Comparison of ENCODE assay signal across 8 cellular contexts in genomic region chr12:66130267-66131066, GRCh38. TPM values are rescaled to one million over a fixed set of nuclear protein-coding genes. Genes with fewer than 3 reads are reported as not detected.
DNase-seq lines count a peak whose midpoint lies in the region; ATAC-seq and TF ChIP-seq lines count a peak whose summit lies in the region.

Gene LLPH, minus strand, starts transcription at chr12:66130750. Its CDS starts 1,644 bp downstream, at chr12:66129106.

- ATAC-seq in GM21786 (IDR thresholded peaks at IDR 0.05; ENCODE audit: unreplicated experiment) (peak; percentile 97), RWPE2 (ENCODE audit: low read depth) (peak; percentile 90)
- peak; percentile 99 for ATAC-seq in stimulated activated naive CD8-positive, alpha-beta T cell treated with anti-CD3 and anti-CD28 coated beads, Interleukin-15, Interleukin-2, amounts not matched to agents 100 U/mL and 50 U/mL, for 24 hours

- peaks cover 51% of the 10 kb centered on the region for H3K36me3 ChIP-seq in DOHH2 (ENCODE audit: control insufficient read depth, low read length)
- peaks cover 25% of the 10 kb centered on the region; the same call in 1 of the 2 replicates for H3K36me3 ChIP-seq in Karpas-422 (ENCODE audit: insufficient read depth, low read length)
- H3K36me3 ChIP-seq in RWPE2 (ENCODE audit: low read depth), result peaks cover 46% of the 10 kb centered on the region

- DNase-seq in Karpas-422 (peak; percentile 97), RWPE2 (ENCODE audit: low spot score) (peak; percentile 92), fibroblast of the aortic adventitia (ENCODE audit: low read depth) (peak; percentile 82)
- peak; percentile 85 for DNase-seq in activated T-helper 2 cell treated with anti-CD3 and anti-CD28 coated beads, Interferon-gamma antibody, Interleukin-2, Interleukin-4, amounts not matched to agents 10 μg/mL and 5 μg/mL and 100 μg/mL, durations not matched to agents 14 hours and 24 hours and 36 hours (ENCODE audit: low spot score)
- DNase-seq in stimulated activated naive CD8-positive, alpha-beta T cell treated with anti-CD3 and anti-CD28 coated beads, Interleukin-15, Interleukin-2, amounts not matched to agents 100 U/mL and 50 U/mL, for 24 hours, result peak; percentile 89

- peak within 1 kb of the TSS; percentile 95 for H3K27ac Mint-ChIP-seq in activated T-helper 2 cell treated with anti-CD3 and anti-CD28 coated beads, Interferon-gamma antibody, Interleukin-2, Interleukin-4, amounts not matched to agents 10 μg/mL and 5 μg/mL and 100 μg/mL, durations not matched to agents 14 hours and 24 hours and 36 hours
- peak within 1 kb of the TSS; percentile 67 to 93 (median 88) for H3K27ac Mint-ChIP-seq in nephron

- peak within 1 kb of the TSS; percentile 77 for H3K9ac ChIP-seq in Karpas-422 (ENCODE audit: low read length)

- no peak for TF ChIP-seq CTCF in DOHH2 (IDR thresholded peaks at IDR 0.05; ENCODE audit: low read depth, low read length, poor library complexity, severe bottlenecking)
- TF ChIP-seq CTCF in RWPE2 (IDR thresholded peaks at IDR 0.05; ENCODE audit: poor library complexity, severe bottlenecking), result no peak
- TF ChIP-seq CTCF in fibroblast of the aortic adventitia (IDR thresholded peaks at IDR 0.05; ENCODE audit: insufficient read depth, low read length), result no peak
- no peak for TF ChIP-seq CTCF in nephron (IDR thresholded peaks at IDR 0.05; ENCODE audit: unreplicated experiment in 3 of 3)

- peaks cover 35% of the 10 kb centered on the region for H3K4me1 Mint-ChIP-seq in activated T-helper 2 cell treated with anti-CD3 and anti-CD28 coated beads, Interferon-gamma antibody, Interleukin-2, Interleukin-4, amounts not matched to agents 10 μg/mL and 5 μg/mL and 100 μg/mL, durations not matched to agents 14 hours and 24 hours and 36 hours (ENCODE audit: low read depth)
- H3K4me1 Mint-ChIP-seq in nephron, result peaks cover 34% of the 10 kb centered on the region

- no peaks in the 10 kb centered on the region for H3K9me3 Mint-ChIP-seq in activated T-helper 2 cell treated with anti-CD3 and anti-CD28 coated beads, Interferon-gamma antibody, Interleukin-2, Interleukin-4, amounts not matched to agents 10 μg/mL and 5 μg/mL and 100 μg/mL, durations not matched to agents 14 hours and 24 hours and 36 hours
- H3K9me3 Mint-ChIP-seq in nephron, result no peaks in the 10 kb centered on the region

- no peaks in the 10 kb centered on the region for H3K27me3 Mint-ChIP-seq in activated T-helper 2 cell treated with anti-CD3 and anti-CD28 coated beads, Interferon-gamma antibody, Interleukin-2, Interleukin-4, amounts not matched to agents 10 μg/mL and 5 μg/mL and 100 μg/mL, durations not matched to agents 14 hours and 24 hours and 36 hours (ENCODE audit: low read depth)
- H3K27me3 Mint-ChIP-seq in nephron (ENCODE audit: low read depth), result no peaks in the 10 kb centered on the region

- H4K20me1 ChIP-seq in DOHH2 (ENCODE audit: control insufficient read depth, insufficient read depth, low read depth, low read length), result 0 out of 2 replicates have a peak, but pooled peaks cover 3% of the 10 kb centered on the region
- peaks cover 8% of the 10 kb centered on the region; the same call in 1 of the 2 replicates for H4K20me1 ChIP-seq in Karpas-422 (ENCODE audit: insufficient read depth, low read depth, low read length)

- peaks cover 47% of the 10 kb centered on the region for H3K36me3 Mint-ChIP-seq in activated T-helper 2 cell treated with anti-CD3 and anti-CD28 coated beads, Interferon-gamma antibody, Interleukin-2, Interleukin-4, amounts not matched to agents 10 μg/mL and 5 μg/mL and 100 μg/mL, durations not matched to agents 14 hours and 24 hours and 36 hours (ENCODE audit: low read depth)
- peaks cover 58% of the 10 kb centered on the region for H3K36me3 Mint-ChIP-seq in nephron (ENCODE audit: low read depth)

- H3K79me2 ChIP-seq in DOHH2 (ENCODE audit: control insufficient read depth, low read length) (peaks cover 75% of the 10 kb centered on the region), Karpas-422 (ENCODE audit: low read length) (peaks cover 71% of the 10 kb centered on the region)

- H3K4me2 ChIP-seq in DOHH2 (ENCODE audit: low read length), result peak within 1 kb of the TSS; percentile 85
- peak within 1 kb of the TSS; percentile 76 for H3K4me2 ChIP-seq in Karpas-422 (ENCODE audit: low read depth, low read length, poor library complexity, severe bottlenecking)

- H3K4me3 ChIP-seq in DOHH2 (ENCODE audit: low read length) (peak within 1 kb of the TSS; percentile 97), Karpas-422 (ENCODE audit: low read length) (peak within 1 kb of the TSS; percentile 79), RWPE2 (ENCODE audit: severe bottlenecking) (peak within 1 kb of the TSS; percentile 96), fibroblast of the aortic adventitia (ENCODE audit: low read depth, low read length) (peak within 1 kb of the TSS; percentile 99)

- peaks cover 3% of the 10 kb centered on the region; the same call in 1 of the 2 replicates for H3F3A ChIP-seq in DOHH2 (ENCODE audit: control insufficient read depth, insufficient read depth)

- H3K4me1 ChIP-seq in DOHH2 (ENCODE audit: control insufficient read depth, low read length) (peaks cover 30% of the 10 kb centered on the region), Karpas-422 (ENCODE audit: low read length) (peaks cover 25% of the 10 kb centered on the region), RWPE2 (ENCODE audit: insufficient read depth, poor library complexity, severe bottlenecking) (peaks cover 25% of the 10 kb centered on the region)

- peak within 1 kb of the TSS; percentile 99 for H3K4me3 Mint-ChIP-seq in activated T-helper 2 cell treated with anti-CD3 and anti-CD28 coated beads, Interferon-gamma antibody, Interleukin-2, Interleukin-4, amounts not matched to agents 10 μg/mL and 5 μg/mL and 100 μg/mL, durations not matched to agents 14 hours and 24 hours and 36 hours (ENCODE audit: low read depth)
- H3K4me3 Mint-ChIP-seq in nephron, result peak within 1 kb of the TSS; percentile 93 to 97 (median 95)

- no peaks in the 10 kb centered on the region for H3K9me2 ChIP-seq in DOHH2 (replicated peaks; ENCODE audit: control insufficient read depth, low read length)
- H3K9me2 ChIP-seq in Karpas-422 (replicated peaks; ENCODE audit: insufficient read depth, low read length), result no peaks in the 10 kb centered on the region

- intact Hi-C loops in activated T-helper 2 cell treated with anti-CD3 and anti-CD28 coated beads, Interferon-gamma antibody, Interleukin-2, Interleukin-4, amounts not matched to agents 10 μg/mL and 5 μg/mL and 100 μg/mL, durations not matched to agents 14 hours and 24 hours and 36 hours (cut with micrococcal nuclease), result loop anchor here (1.0 kb wide), 2 partner anchors 39 to 172 kb away; partner anchors contain the start of genes HELB and TMBIM4

- H3K27me3 ChIP-seq in DOHH2 (ENCODE audit: control insufficient read depth, low read length), result no peaks in the 10 kb centered on the region
- no peaks in the 10 kb centered on the region for H3K27me3 ChIP-seq in Karpas-422 (ENCODE audit: low read length)
- no peaks in the 10 kb centered on the region for H3K27me3 ChIP-seq in RWPE2 (ENCODE audit: insufficient read depth, poor library complexity, severe bottlenecking)

- H3K27ac ChIP-seq in DOHH2 (ENCODE audit: low read depth, low read length) (peak within 1 kb of the TSS; percentile 39), Karpas-422 (ENCODE audit: low read length) (peak within 1 kb of the TSS; percentile 53), RWPE2 (ENCODE audit: poor library complexity, severe bottlenecking) (peak within 1 kb of the TSS; percentile 53)

- H3K9me3 ChIP-seq in DOHH2 (ENCODE audit: control insufficient read depth, insufficient read depth, low read length), result no peaks in the 10 kb centered on the region
- H3K9me3 ChIP-seq in Karpas-422 (ENCODE audit: low read length), result no peaks in the 10 kb centered on the region
- no peaks in the 10 kb centered on the region for H3K9me3 ChIP-seq in RWPE2 (ENCODE audit: severe bottlenecking)

- H2AFZ ChIP-seq in Karpas-422 (ENCODE audit: low read length), result peak within 1 kb of the TSS; percentile 92; the same call in 1 of the 2 replicates

RNA-seq across cellular contexts. Expression of gene LLPH, which starts in this region (rescaled TPM):
- total RNA-seq in Karpas-422 (2014; rRNA removed; shearing (Covaris generic); ENCODE audit: low replicate concordance), result 5.6 and 15.3 TPM in 2 replicates
- total RNA-seq in activated T-helper 2 cell treated with anti-CD3 and anti-CD28 coated beads, Interferon-gamma antibody, Interleukin-2, Interleukin-4, amounts not matched to agents 10 μg/mL and 5 μg/mL and 100 μg/mL, durations not matched to agents 14 hours and 24 hours and 36 hours, result 31.0 and 33.7 TPM in 2 replicates
- total RNA-seq in fibroblast of the aortic adventitia (ENCODE audit: low replicate concordance), result 5.9 and 9.3 TPM in 2 replicates

Comparison
In these comparisons a context has a peak if more than half of its experiments do, and no peak if none do; other contexts are left out.
1. Peak in every context shown above with its lines: DNase-seq, ATAC-seq, H3K4me3 ChIP-seq and H3K27ac ChIP-seq.